In the genomic region with DNA sequence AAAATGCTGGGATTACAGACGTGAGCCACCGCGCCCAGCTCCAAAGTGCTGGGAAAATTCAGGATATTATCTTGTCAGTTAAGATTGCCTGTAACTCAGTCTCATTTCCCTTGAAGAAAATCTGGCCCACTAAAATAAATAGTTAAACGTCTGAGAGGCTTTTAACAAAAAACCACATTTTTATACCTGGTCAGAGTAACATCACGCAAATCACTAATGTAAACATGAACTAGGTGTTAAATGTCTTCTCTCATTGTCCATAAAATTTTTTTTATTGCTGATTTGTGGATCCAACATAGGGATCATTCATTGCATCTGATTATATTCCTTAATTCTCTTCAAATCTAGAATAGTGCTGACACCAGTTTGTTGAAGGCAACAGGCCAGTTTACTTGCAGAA, we compare ENCODE assay signal across 16 cellular contexts. TPM values are rescaled to one million over a fixed set of nuclear protein-coding genes. Genes with fewer than 3 reads are reported as not detected.
DNase-seq lines count a peak whose midpoint lies in the region; ATAC-seq and TF ChIP-seq lines count a peak whose summit lies in the region.
"Had no signal": no experiment of that assay in that cellular context is flagged by ENCODE, and none has a peak within 500 bp of the region (broad histone marks: within the 10 kb centered on the region; RNA-seq: fewer than 3 reads in every experiment).

No MANE protein-coding gene starts in this region.

- H3K27ac ChIP-seq in H9 (ENCODE audit: insufficient read length, low read depth, low read length) (no peak overlapping the region), parathyroid adenoma (no peak overlapping the region)
- H3K27ac ChIP-seq: BLaER1 treated with 17β-estradiol and CSF1 and Interleukin-3, amounts not matched to agents 10 nM and 100 nM; GM23248 had no signal

- H3K36me3 Mint-ChIP-seq in H9 (ENCODE audit: insufficient read depth in 1 of 3, low read depth in 3 of 3): peaks cover 0 to 8% (median 2%) of the 10 kb centered on the region in 3 experiments; a peak in 5 of 7 replicates
- H3K36me3 Mint-ChIP-seq in WTC11: peaks cover 6% of the 10 kb centered on the region
- H3K36me3 Mint-ChIP-seq in mesothelial cell of epicardium: peaks cover 9% of the 10 kb centered on the region
- peaks cover 9% of the 10 kb centered on the region for H3K36me3 Mint-ChIP-seq in endothelial cell (ENCODE audit: low read depth, unreplicated experiment)

- no peak overlapping the region for H3T11ph ChIP-seq in H9 (ENCODE audit: low read length)

- CTCF ChIA-PET in WTC11 (lab: Charles Lee): interaction anchor here (0.6 to 1.6 kb wide), 9 partner anchors 9 to 1479 kb away, joined by 3 to 8 read pairs (median 4); no protein-coding TSS in a partner anchor

- H3K9me3 ChIP-seq in H9 (ENCODE audit: control insufficient read depth, low read depth, low read length): no peaks in the 10 kb centered on the region
- no peaks in the 10 kb centered on the region for H3K9me3 ChIP-seq in parathyroid adenoma (ENCODE audit: control insufficient read depth, low read length)

- H2BK12ac ChIP-seq in H9 (ENCODE audit: insufficient read length, low read depth, low read length): no peak overlapping the region

- H4K8ac ChIP-seq in H9 (replicated peaks; ENCODE audit: insufficient read length, low read depth, low read length): no peak overlapping the region

- no peak overlapping the region for H3K14ac ChIP-seq in H9 (ENCODE audit: insufficient read depth, low read length)

- no peak overlapping the region for H2BK5ac ChIP-seq in H9 (ENCODE audit: insufficient read length, low read length)

- TF ChIP-seq CTCF in H9 (conservative IDR thresholded peaks at IDR 0.05): no peak
- TF ChIP-seq CTCF in WTC11 (IDR thresholded peaks at IDR 0.05): no peak
- TF ChIP-seq CTCF in mesothelial cell of epicardium (IDR thresholded peaks at IDR 0.05; ENCODE audit: unreplicated experiment): no peak
- TF ChIP-seq CTCF in parathyroid adenoma (IDR thresholded peaks at IDR 0.05): no peak
- TF ChIP-seq CTCF in endothelial cell (IDR thresholded peaks at IDR 0.05; ENCODE audit: unreplicated experiment): no peak

- H2BK15ac ChIP-seq in H9 (ENCODE audit: low read depth, low read length): no peak overlapping the region

- H2AK5ac ChIP-seq in H9 (ENCODE audit: insufficient read length, low read length): no peak overlapping the region

- H3K79me1 ChIP-seq in H9 (ENCODE audit: insufficient read depth, low read depth, low read length, poor library complexity, severe bottlenecking): peaks cover 7% of the 10 kb centered on the region

- no peak for ATAC-seq in WTC11
- no peak for ATAC-seq in left ventricle myocardium superior
- ATAC-seq: CD8-positive, alpha-beta T cell; HCT116 had no signal

- H3K27me3 ChIP-seq in H9 (ENCODE audit: insufficient read depth, low read length) (no peaks in the 10 kb centered on the region), parathyroid adenoma (ENCODE audit: control insufficient read depth, insufficient read depth, low read length) (no peaks in the 10 kb centered on the region)
- H3K27me3 ChIP-seq: BLaER1 treated with 17β-estradiol and CSF1 and Interleukin-3, amounts not matched to agents 10 nM and 100 nM had no signal

- H4K20me1 ChIP-seq in H9 (ENCODE audit: control insufficient read depth, insufficient read depth, insufficient read length): peaks cover 3% of the 10 kb centered on the region

- no peak overlapping the region for H4K5ac ChIP-seq in H9 (ENCODE audit: insufficient read length, low read depth, low read length)

- no peak overlapping the region for H2BK20ac ChIP-seq in H9 (ENCODE audit: low read depth, low read length, poor library complexity, severe bottlenecking)

- H3K4me2 ChIP-seq in H9 (ENCODE audit: insufficient read depth, insufficient read length, low read length): no peak overlapping the region
- H3K4me2 ChIP-seq in parathyroid adenoma (ENCODE audit: low read length): peak overlapping the region; percentile 11
- H3K4me2 ChIP-seq: BLaER1 treated with 17β-estradiol and CSF1 and Interleukin-3, amounts not matched to agents 10 nM and 100 nM had no signal

- H3K9me3 Mint-ChIP-seq in H9: no peaks in the 10 kb centered on the region
- no peaks in the 10 kb centered on the region for H3K9me3 Mint-ChIP-seq in WTC11
- no peaks in the 10 kb centered on the region for H3K9me3 Mint-ChIP-seq in mesothelial cell of epicardium
- H3K9me3 Mint-ChIP-seq in endothelial cell (ENCODE audit: unreplicated experiment): no peaks in the 10 kb centered on the region
- H3K9me3 Mint-ChIP-seq: CD8-positive, alpha-beta T cell had no signal

- no peak overlapping the region for H3K56ac ChIP-seq in H9 (ENCODE audit: insufficient read length, low read depth, low read length)

- H3K9ac ChIP-seq in H9 (ENCODE audit: extremely low read depth, insufficient read length, low read length) (no peak overlapping the region), parathyroid adenoma (no peak overlapping the region)
- H3K9ac ChIP-seq: BLaER1 treated with 17β-estradiol and CSF1 and Interleukin-3, amounts not matched to agents 10 nM and 100 nM; GM23248 had no signal

- no peak overlapping the region for H3K18ac ChIP-seq in H9 (ENCODE audit: insufficient read length, low read depth, low read length)

- intact Hi-C loops in left ventricle myocardium superior (cut with micrococcal nuclease): no loop called here

- POLR2A ChIA-PET in WTC11 (lab: Charles Lee): no interaction called here

- no peak overlapping the region for H3K4ac ChIP-seq in H9 (ENCODE audit: low read depth, low read length)

- H3K4me1 Mint-ChIP-seq in H9: peaks cover 31 to 32% of the 10 kb centered on the region in 2 experiments
- H3K4me1 Mint-ChIP-seq in WTC11: peaks cover 49% of the 10 kb centered on the region
- H3K4me1 Mint-ChIP-seq in mesothelial cell of epicardium: peaks cover 8% of the 10 kb centered on the region
- peaks cover 18% of the 10 kb centered on the region for H3K4me1 Mint-ChIP-seq in endothelial cell (ENCODE audit: unreplicated experiment)

- no peak for DNase-seq in H9
- no peak for DNase-seq in WTC11 (ENCODE audit: low spot score)
- DNase-seq in mesothelial cell of epicardium (ENCODE audit: low spot score in 2 of 2, unreplicated experiment in 2 of 2): no peak
- DNase-seq in left ventricle myocardium superior: no peak
- no peak for DNase-seq in stimulated activated CD4-positive, alpha-beta T cell treated with anti-CD3 and anti-CD28 coated beads, Interleukin-2, amount 100 ng/mL, for 48 hours
- no peak for DNase-seq in endothelial cell (ENCODE audit: low spot score)
- DNase-seq: Calu3; CD8-positive, alpha-beta T cell; DMS53; DND-41; EL; GM23248 had no signal

- no peaks in the 10 kb centered on the region for H3K23me2 ChIP-seq in H9 (ENCODE audit: insufficient read length, low read depth, low read length, poor library complexity, severe bottlenecking)

- H3K27me3 Mint-ChIP-seq in H9 (ENCODE audit: low read depth): no peaks in the 10 kb centered on the region
- H3K27me3 Mint-ChIP-seq in WTC11 (ENCODE audit: low read depth): no peaks in the 10 kb centered on the region
- H3K27me3 Mint-ChIP-seq in mesothelial cell of epicardium (ENCODE audit: low read depth): no peaks in the 10 kb centered on the region
- peaks cover 4% of the 10 kb centered on the region for H3K27me3 Mint-ChIP-seq in endothelial cell (ENCODE audit: unreplicated experiment)
- H3K27me3 Mint-ChIP-seq: B cell had no signal

- no peak overlapping the region for H3K4me3 ChIP-seq in parathyroid adenoma (ENCODE audit: low read depth, low read length)
- H3K4me3 ChIP-seq: BLaER1 treated with 17β-estradiol and CSF1 and Interleukin-3, amounts not matched to agents 10 nM and 100 nM; GM23248 had no signal

- H3K4me1 ChIP-seq in H9 (ENCODE audit: insufficient read depth, low read length) (no peaks in the 10 kb centered on the region), parathyroid adenoma (no peaks in the 10 kb centered on the region)

- H3K79me2 ChIP-seq in H9 (ENCODE audit: insufficient read depth, low read length) (peaks cover 49% of the 10 kb centered on the region; the same call in 1 of the 2 replicates), parathyroid adenoma (peaks cover 49% of the 10 kb centered on the region)

- H3K27ac Mint-ChIP-seq in H9 (peak overlapping the region in 2 of 3 experiments; percentile 20 to 38; a peak in 2 of 7 replicates), WTC11 (peak overlapping the region; percentile 33; the same call in 1 of the 2 replicates), mesothelial cell of epicardium (peak overlapping the region; percentile 30), endothelial cell (ENCODE audit: unreplicated experiment) (no peak overlapping the region)
- H3K27ac Mint-ChIP-seq: B cell; CD8-positive, alpha-beta T cell had no signal

- H3K4me3 Mint-ChIP-seq in H9 (no peak overlapping the region), WTC11 (no peak overlapping the region), mesothelial cell of epicardium (no peak overlapping the region), endothelial cell (ENCODE audit: unreplicated experiment) (no peak overlapping the region)
- H3K4me3 Mint-ChIP-seq: B cell; CD8-positive, alpha-beta T cell had no signal

- H3K23ac ChIP-seq in H9 (ENCODE audit: insufficient read length, low read depth, low read length): no peak overlapping the region

- no peaks in the 10 kb centered on the region for H3K36me3 ChIP-seq in parathyroid adenoma (ENCODE audit: control insufficient read depth, insufficient read depth, low read length)

- WGBS in H9 (ENCODE audit: extremely low coverage, insufficient read length, low lambda C conversion rate): no CpG with 5 or more reads among the region's 5 CpGs

- no peak overlapping the region for H2AFZ ChIP-seq in H9 (ENCODE audit: low read length)
- no peak overlapping the region for H2AFZ ChIP-seq in parathyroid adenoma
- H2AFZ ChIP-seq: GM23248 had no signal

- H4K91ac ChIP-seq in H9 (ENCODE audit: insufficient read length, low read depth, low read length): no peak overlapping the region

- no peak overlapping the region for H2BK120ac ChIP-seq in H9 (ENCODE audit: low read depth, low read length, poor library complexity, severe bottlenecking)

RNA-seq across cellular contexts. Expression of a gene that starts 22.3 kb away (rescaled TPM):
- total RNA-seq in H9 (2021): 41.7 and 45.0 TPM in 2 replicates
- total RNA-seq in WTC11 (2021): 39.9 to 42.1 TPM (median 41.0 TPM) in 3 replicates
- 50.4 to 54.4 TPM (median 53.7 TPM) in 3 replicates for total RNA-seq in mesothelial cell of epicardium
- total RNA-seq in left ventricle myocardium superior: 14.6 TPM
- total RNA-seq in endothelial cell (ENCODE audit: unreplicated experiment): 46.3 TPM
